In genomic region chr9:124839612-124840299, GRCh38 we compare ENCODE assay signal across 1 cellular context.
TF ChIP-seq lines count a peak whose summit lies in the region.

No MANE protein-coding gene starts in this region.

TF ChIP-seq in A549, 52 proteins besides CTCF, POLR2A, EP300 and RAD21 (continued from another document):
- TF ChIP-seq, protein P1, sequence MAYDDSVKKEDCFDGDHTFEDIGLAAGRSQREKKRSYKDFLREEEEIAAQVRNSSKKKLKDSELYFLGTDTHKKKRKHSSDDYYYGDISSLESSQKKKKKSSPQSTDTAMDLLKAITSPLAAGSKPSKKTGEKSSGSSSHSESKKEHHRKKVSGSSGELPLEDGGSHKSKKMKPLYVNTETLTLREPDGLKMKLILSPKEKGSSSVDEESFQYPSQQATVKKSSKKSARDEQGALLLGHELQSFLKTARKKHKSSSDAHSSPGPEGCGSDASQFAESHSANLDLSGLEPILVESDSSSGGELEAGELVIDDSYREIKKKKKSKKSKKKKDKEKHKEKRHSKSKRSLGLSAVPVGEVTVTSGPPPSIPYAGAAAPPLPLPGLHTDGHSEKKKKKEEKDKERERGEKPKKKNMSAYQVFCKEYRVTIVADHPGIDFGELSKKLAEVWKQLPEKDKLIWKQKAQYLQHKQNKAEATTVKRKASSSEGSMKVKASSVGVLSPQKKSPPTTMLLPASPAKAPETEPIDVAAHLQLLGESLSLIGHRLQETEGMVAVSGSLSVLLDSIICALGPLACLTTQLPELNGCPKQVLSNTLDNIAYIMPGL (CRISPR knock-in tag; IDR thresholded peaks at IDR 0.05; ENCODE audit: borderline replicate concordance): no peak
- TF ChIP-seq REST (IDR thresholded peaks at IDR 0.05) (no peak), EHMT2 (IDR thresholded peaks at IDR 0.05; ENCODE audit: low read depth) (no peak), NPAS2 (CRISPR knock-in tag; IDR thresholded peaks at IDR 0.05; ENCODE audit: borderline replicate concordance) (no peak), SMC3 (IDR thresholded peaks at IDR 0.05) (no peak), RFX5 (IDR thresholded peaks at IDR 0.05) (no peak), CBX2 (IDR thresholded peaks at IDR 0.05; ENCODE audit: borderline replicate concordance, low read depth) (no peak)
